Comparison of ENCODE assay signal across 12 cellular contexts in genomic region chr6:83183082-83183828, GRCh38. TPM values are rescaled to one million over a fixed set of nuclear protein-coding genes. Genes with fewer than 3 reads are reported as not detected.
DNase-seq lines count a peak whose midpoint lies in the region; ATAC-seq and TF ChIP-seq lines count a peak whose summit lies in the region.
"Had no signal": no experiment of that assay in that cellular context is flagged by ENCODE, and none has a peak within 500 bp of the region (broad histone marks: within the 10 kb centered on the region; RNA-seq: fewer than 3 reads in every experiment).

No MANE protein-coding gene starts in this region.

- peaks cover 1% of the 10 kb centered on the region for H3K4me1 Mint-ChIP-seq in endodermal cell

- BruUV-seq in PC-3 (replicated peaks; lab: Mats Ljungman, UMichigan): no TSS peak

- peaks cover 18% of the 10 kb centered on the region for H3K79me1 ChIP-seq in mesenchymal stem cell (replicated peaks; ENCODE audit: low read length, poor library complexity, severe bottlenecking)

- no peaks in the 10 kb centered on the region for H3K9me3 ChIP-seq in PC-3 (ENCODE audit: low read length)
- H3K9me3 ChIP-seq in endodermal cell (ENCODE audit: control insufficient read depth, low read length): no peaks in the 10 kb centered on the region
- H3K9me3 ChIP-seq in mesenchymal stem cell (ENCODE audit: control insufficient read depth, low read length): no peaks in the 10 kb centered on the region

- no peak overlapping the region for H3K18ac ChIP-seq in mesenchymal stem cell (ENCODE audit: low read depth in 1 of 2, low read length in 2 of 2)

- H2BK5ac ChIP-seq in mesenchymal stem cell (ENCODE audit: low read depth, low read length, poor library complexity, severe bottlenecking): no peak overlapping the region

- no peak overlapping the region for H4K8ac ChIP-seq in mesenchymal stem cell (ENCODE audit: low read length)

- no peak overlapping the region for H3K4me3 Mint-ChIP-seq in endodermal cell
- H3K4me3 Mint-ChIP-seq: activated naive CD8-positive, alpha-beta T cell treated with anti-CD3 and anti-CD28 coated beads for 36 hours; CD4-positive, alpha-beta T cell had no signal

- CTCF ChIA-PET in PC-3 (lab: Charles Lee): no interaction called here

- H3K4me3 ChIP-seq in PC-3 (ENCODE audit: low read length) (no peak overlapping the region), endodermal cell (ENCODE audit: low read length) (no peak overlapping the region), mesenchymal stem cell (ENCODE audit: insufficient read depth in 1 of 2, low read depth in 1 of 2, low read length in 2 of 2) (peak overlapping the region in 1 of 2 experiments; percentile 35)

- no peaks in the 10 kb centered on the region for H3K9me3 Mint-ChIP-seq in endodermal cell
- H3K9me3 Mint-ChIP-seq: activated naive CD8-positive, alpha-beta T cell treated with anti-CD3 and anti-CD28 coated beads for 36 hours; CD4-positive, alpha-beta T cell had no signal

- H3K27me3 ChIP-seq in PC-3 (ENCODE audit: low read length) (no peaks in the 10 kb centered on the region), endodermal cell (ENCODE audit: control insufficient read depth, insufficient read depth, low read length, poor library complexity, severe bottlenecking) (no peaks in the 10 kb centered on the region), mesenchymal stem cell (ENCODE audit: control insufficient read depth in 1 of 2, insufficient read depth in 1 of 2, low read length in 2 of 2) (no peaks in the 10 kb centered on the region)

- H3K14ac ChIP-seq in mesenchymal stem cell (ENCODE audit: low read length in 2 of 2): no peak overlapping the region

- H3K4me2 ChIP-seq in PC-3 (ENCODE audit: low read length): peak overlapping the region; percentile 62
- no peak overlapping the region for H3K4me2 ChIP-seq in mesenchymal stem cell (ENCODE audit: low read length, poor library complexity, severe bottlenecking)

- H3K4me1 ChIP-seq in PC-3 (ENCODE audit: insufficient read depth, low read length) (peaks cover 28% of the 10 kb centered on the region), endodermal cell (ENCODE audit: control insufficient read depth, insufficient read depth, low read length) (no peaks in the 10 kb centered on the region), mesenchymal stem cell (ENCODE audit: control insufficient read depth, insufficient read depth, low read depth, low read length) (no peaks in the 10 kb centered on the region)

- H4K91ac ChIP-seq in mesenchymal stem cell (ENCODE audit: low read length): no peak overlapping the region

- no peak overlapping the region for H2AK5ac ChIP-seq in mesenchymal stem cell (ENCODE audit: low read length, severe bottlenecking)

- no peak overlapping the region for H2BK120ac ChIP-seq in mesenchymal stem cell (ENCODE audit: low read depth, low read length)

- no peaks in the 10 kb centered on the region for H3K27me3 Mint-ChIP-seq in endodermal cell (ENCODE audit: insufficient read depth)
- H3K27me3 Mint-ChIP-seq: activated naive CD8-positive, alpha-beta T cell treated with anti-CD3 and anti-CD28 coated beads for 36 hours; CD4-positive, alpha-beta T cell had no signal

- H2AFZ ChIP-seq in PC-3 (ENCODE audit: low read length) (no peak overlapping the region), mesenchymal stem cell (ENCODE audit: low read depth, low read length) (no peak overlapping the region)

- peak overlapping the region; percentile 20 for H3K27ac Mint-ChIP-seq in endodermal cell
- H3K27ac Mint-ChIP-seq: activated naive CD8-positive, alpha-beta T cell treated with anti-CD3 and anti-CD28 coated beads for 36 hours; CD4-positive, alpha-beta T cell had no signal

- H3K4ac ChIP-seq in mesenchymal stem cell (ENCODE audit: low read depth in 1 of 2, low read length in 2 of 2): no peak overlapping the region

- H3K79me2 ChIP-seq in PC-3 (ENCODE audit: low read length): no peaks in the 10 kb centered on the region; the same call in 1 of the 2 replicates

- peaks cover 64% of the 10 kb centered on the region for H3K36me3 Mint-ChIP-seq in endodermal cell (ENCODE audit: low read depth)

- no peak overlapping the region for H2BK15ac ChIP-seq in mesenchymal stem cell (ENCODE audit: low read depth, poor library complexity, severe bottlenecking)

- POLR2A ChIA-PET in PC-3 (lab: Charles Lee; ENCODE audit: unreplicated experiment): no interaction called here

- H3F3A ChIP-seq in PC-3 (ENCODE audit: low read length, unreplicated experiment): peaks cover 5% of the 10 kb centered on the region

- no peak overlapping the region for H2BK12ac ChIP-seq in mesenchymal stem cell (ENCODE audit: low read length in 2 of 2)

- TF ChIP-seq CTCF in AG09319 (IDR thresholded peaks at IDR 0.05; ENCODE audit: low read depth, low read length) (no peak), PC-3 (conservative IDR thresholded peaks at IDR 0.05; ENCODE audit: low read depth, low read length) (no peak), endodermal cell (conservative IDR thresholded peaks at IDR 0.05) (no peak)

- no peaks in the 10 kb centered on the region for H4K20me1 ChIP-seq in PC-3 (ENCODE audit: low read length)

- peak; percentile 54 for DNase-seq in AG09319 (ENCODE audit: extremely low read depth, low read depth)
- DNase-seq in PC-3: peak; percentile 79
- DNase-seq in endodermal cell: no peak
- DNase-seq in mesenchymal stem cell: peak; percentile 99
- no peak for DNase-seq in NCI-H526 (lab: John Stamatoyannopoulos, UW)
- DNase-seq in DMS53 (lab: John Stamatoyannopoulos, UW): no peak
- DNase-seq: activated naive CD8-positive, alpha-beta T cell treated with anti-CD3 and anti-CD28 coated beads for 36 hours; CD4-positive, alpha-beta T cell; NCI-H1105 treated with DMSO at 0.1 percent for 48 hours had no signal

- no peaks in the 10 kb centered on the region for H3K9me2 ChIP-seq in PC-3 (replicated peaks; ENCODE audit: low read length)

- H3K9ac ChIP-seq in PC-3 (ENCODE audit: low read length) (no peak overlapping the region), endodermal cell (ENCODE audit: extremely low read depth, low read length, poor library complexity, severe bottlenecking) (no peak overlapping the region), mesenchymal stem cell (ENCODE audit: low read length) (peak overlapping the region; percentile 63)

- peak overlapping the region; percentile 66 for H3K27ac ChIP-seq in PC-3 (ENCODE audit: low read length)
- H3K27ac ChIP-seq in endodermal cell (ENCODE audit: low read depth, low read length): no peak overlapping the region
- H3K27ac ChIP-seq in mesenchymal stem cell (ENCODE audit: low read length, poor library complexity, severe bottlenecking): peak overlapping the region; percentile 46

- no peak overlapping the region for H3K23ac ChIP-seq in mesenchymal stem cell (ENCODE audit: low read length in 2 of 2)

- intact Hi-C loops in PC-3 (cut with micrococcal nuclease): loop anchor here (1.0 kb wide), 1 partner anchor 9 kb away; no protein-coding TSS in a partner anchor

- ATAC-seq in PC-3: peak; percentile 98
- ATAC-seq in GM21723 (IDR thresholded peaks at IDR 0.05; ENCODE audit: unreplicated experiment): no peak
- no peak for ATAC-seq in HG03135 (IDR thresholded peaks at IDR 0.05; ENCODE audit: unreplicated experiment)
- ATAC-seq: activated CD4-positive, CD25-positive, alpha-beta regulatory T cell treated with anti-CD3 and anti-CD28 coated beads, Interleukin-2, amount 50 U/mL, for 24 hours had no signal

- 90 to 94% methylated on average over 7 to 9 of the region's 9 CpGs for WGBS in endodermal cell (ENCODE audit: insufficient coverage in 1 of 2, insufficient read length in 1 of 2), 2 experiments
- WGBS in mesenchymal stem cell: 23% methylated on average over 9 of the region's 9 CpGs

- peaks cover 34% of the 10 kb centered on the region for H3K36me3 ChIP-seq in PC-3 (ENCODE audit: low read depth, low read length)
- peaks cover 89% of the 10 kb centered on the region for H3K36me3 ChIP-seq in endodermal cell (ENCODE audit: control insufficient read depth, insufficient read depth, low read length)
- peaks cover 14 to 81% of the 10 kb centered on the region in 2 experiments for H3K36me3 ChIP-seq in mesenchymal stem cell (ENCODE audit: control insufficient read depth in 1 of 2, insufficient read depth in 2 of 2, low read depth in 1 of 2, low read length in 2 of 2)

RNA-seq across cellular contexts. Expression of gene PGM3, which starts 9.8 kb away (rescaled TPM):
- total RNA-seq in PC-3 (2014; rRNA removed) (17.0 and 25.2 TPM in 2 replicates), endodermal cell (100 to 1,000 TPM in 1 of 2 donors, 10 to 100 TPM in 1; 78.3 to 101 TPM)
- polyA plus RNA-seq in endodermal cell (2013, experiment 1 of 2): 44.9 TPM
- polyA plus RNA-seq in endodermal cell (2013, experiment 2 of 2): 44.9 TPM
- polyA plus RNA-seq in mesenchymal stem cell (2013, experiment 1 of 2): 45.4 TPM
- 46.8 TPM for polyA plus RNA-seq in mesenchymal stem cell (2013, experiment 2 of 2)

RNA-seq across cellular contexts. Expression of gene RWDD2A, which starts 9.9 kb away (rescaled TPM):
- total RNA-seq in PC-3 (2014; rRNA removed) (0.63 and 1.3 TPM in 2 replicates), endodermal cell (1 to 10 TPM; 6.0 to 8.1 TPM)
- 5.9 TPM for polyA plus RNA-seq in endodermal cell (2013, experiment 1 of 2)
- polyA plus RNA-seq in endodermal cell (2013, experiment 2 of 2): 6.5 TPM
- 6.0 TPM for polyA plus RNA-seq in mesenchymal stem cell (2013, experiment 1 of 2)
- polyA plus RNA-seq in mesenchymal stem cell (2013, experiment 2 of 2): 6.4 TPM

Comparison
In these comparisons a context has a peak if more than half of its experiments do, and no peak if none do; other contexts are left out.
1. DNase-seq: peak in AG09319 (single experiment), PC-3 (single experiment) and mesenchymal stem cell (single experiment); none in endodermal cell (single experiment), NCI-H526 (0 of 2) and DMS53 (single experiment).